In the genomic region with DNA sequence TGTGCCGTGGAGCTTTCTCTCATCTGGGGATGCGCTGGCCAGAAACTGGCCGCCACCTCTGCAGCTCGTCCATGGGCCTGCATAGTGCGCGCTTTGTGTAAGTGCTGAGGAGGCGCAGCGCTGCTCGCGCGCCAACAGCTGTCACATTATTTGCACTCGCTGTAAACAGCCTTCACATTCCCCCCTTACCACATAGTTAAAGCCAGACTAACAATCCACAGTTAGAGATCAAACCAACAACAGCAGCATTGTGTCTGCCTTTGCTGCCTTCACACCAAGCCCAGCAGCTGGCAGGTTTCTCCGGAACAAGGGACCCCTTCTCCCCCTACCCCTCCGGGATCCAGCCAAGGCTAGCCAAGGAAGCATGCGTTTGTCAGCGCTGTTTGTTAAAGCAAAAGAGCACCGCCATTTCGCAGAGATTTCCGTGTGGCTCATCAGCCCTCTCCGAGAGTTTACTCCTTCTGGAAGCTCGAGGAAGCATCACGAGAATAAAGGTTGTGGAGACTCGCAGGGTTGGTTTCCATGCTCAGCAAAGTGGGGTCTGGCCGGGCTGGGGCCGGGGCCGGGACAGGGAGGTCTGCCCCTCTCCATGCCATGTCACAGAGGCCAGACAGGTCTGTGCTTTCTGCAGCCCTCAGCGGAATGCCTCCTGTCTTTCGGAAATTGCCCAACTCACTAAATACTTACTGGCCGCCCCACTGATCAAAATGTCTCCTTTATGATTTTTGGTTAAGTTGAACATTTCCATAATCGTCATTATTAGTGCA, we compare ENCODE assay signal across 10 cellular contexts. TPM values are rescaled to one million over a fixed set of nuclear protein-coding genes. Genes with fewer than 3 reads are reported as not detected.
DNase-seq lines count a peak whose midpoint lies in the region; ATAC-seq, FAIRE-seq and TF ChIP-seq lines count a peak whose summit lies in the region.
"Had no signal": no experiment of that assay in that cellular context is flagged by ENCODE, and none has a peak within 500 bp of the region (broad histone marks: within the 10 kb centered on the region; RNA-seq: fewer than 3 reads in every experiment).

No MANE protein-coding gene starts in this region.

- peaks cover 7 to 37% of the 10 kb centered on the region in 2 donors for H3K4me1 ChIP-seq in kidney (ENCODE audit: control insufficient read depth in 1 of 2, insufficient read depth in 1 of 2, low read depth in 1 of 2, low read length in 2 of 2)

- no peak overlapping the region for H3K9ac ChIP-seq in kidney (ENCODE audit: low read length in 2 of 2)

- no peak for FAIRE-seq in kidney (lab: Jason Lieb, UNC)

- H3K36me3 ChIP-seq in kidney (ENCODE audit: control insufficient read depth in 1 of 2, insufficient read depth in 2 of 2, low read length in 2 of 2), result no peaks in the 10 kb centered on the region

- DNase-seq in NCI-H1092 treated with DMSO at 0.1 percent for 48 hours (lab: John Stamatoyannopoulos, UW) (peak; percentile 23), NCI-H1092 (lab: John Stamatoyannopoulos, UW) (no peak), astrocyte of the hippocampus (ENCODE audit: low read depth, low spot score) (peak; percentile 72), kidney (peak; percentile 51), substantia nigra (lab: John Stamatoyannopoulos, UW) (peak in 43 of 49 donors; percentile 13 to 79 (median 44)), NCI-H1105 treated with DMSO at 0.1 percent for 48 hours (lab: John Stamatoyannopoulos, UW) (no peak), activated gamma-delta T cell treated with Interleukin-2 at 50 U/mL for 16 hours (no peak)
- DNase-seq: NCI-H1417 treated with DMSO at 0.1 percent for 48 hours; stimulated activated CD8-positive, alpha-beta memory T cell treated with anti-CD3 and anti-CD28 coated beads, Interleukin-4, amount 100 ng/mL, for 48 hours had no signal

- no peak for TF ChIP-seq CTCF in kidney (IDR thresholded peaks at IDR 0.05; ENCODE audit: borderline replicate concordance, extremely low read depth, insufficient read depth)

- intact Hi-C loops in kidney (cut with DNase I), result loop anchor here (5.0 kb wide), 1 partner anchor 69 kb away; no protein-coding TSS in a partner anchor

- no peak for ATAC-seq in GM18502 (IDR thresholded peaks at IDR 0.05; ENCODE audit: poor library complexity, unreplicated experiment)

- H3K9me3 ChIP-seq in kidney (ENCODE audit: control insufficient read depth in 1 of 2, low read length in 2 of 2), result no peaks in the 10 kb centered on the region

- H3K27ac ChIP-seq in kidney (ENCODE audit: low read depth in 2 of 2, low read length in 2 of 2) (no peak overlapping the region), substantia nigra (ENCODE audit: low read depth, low read length, poor library complexity, severe bottlenecking) (peak overlapping the region; percentile 75)

- H3K4me3 ChIP-seq in kidney (ENCODE audit: low read length in 2 of 2), result no peak overlapping the region

RNA-seq across cellular contexts. Expression of a gene that starts 11.0 kb away (rescaled TPM):
- total RNA-seq in kidney, result 33.9 TPM
- polyA plus RNA-seq in kidney (ENCODE audit: insufficient read depth, low read depth, low replicate concordance), result 7.7 TPM

Comparison
In these comparisons a context has a peak if more than half of its experiments do, and no peak if none do; other contexts are left out.
1. DNase-seq: peak in NCI-H1092 treated with DMSO at 0.1 percent for 48 hours (single experiment), astrocyte of the hippocampus (single experiment), kidney (single experiment) and substantia nigra (43 of 49); none in NCI-H1092 (single experiment), NCI-H1105 treated with DMSO at 0.1 percent for 48 hours (single experiment) and activated gamma-delta T cell treated with Interleukin-2 at 50 U/mL for 16 hours (single experiment).